Comparison of ENCODE assay signal across 21 cellular contexts in genomic region chr2:134518101-134518500, GRCh38.
"Had no signal": no experiment of that assay in that cellular context is flagged by ENCODE, and none has a peak within 500 bp of the region (broad histone marks: within the 10 kb centered on the region; RNA-seq: fewer than 3 reads in every experiment).

No MANE protein-coding gene starts in this region.

- H3K9me3 ChIP-seq: Peyer's patch, SJSA1, SK-N-SH had no signal

- H3K4me3 ChIP-seq: Peyer's patch, SJSA1 had no signal

- H3K4me1 ChIP-seq: Peyer's patch, SJSA1 had no signal

- DNase-seq: IMR-90, Karpas-422, KG1, MM.1S, NCI-H1092 treated with DMSO at 0.1 percent for 48 hours, NCI-H1436, NCI-H187, NCI-H2029, NCI-H2081 treated with DMSO at 0.1 percent for 48 hours, NCI-H2227 treated with DMSO at 0.1 percent for 48 hours, NCI-H524 treated with DMSO at 0.1 percent for 48 hours, NCI-H69, NCI-H774, Peyer's patch, Right ventricle myocardium superior, RPMI8226, SIG-M5, SK-N-SH, SW 1271, T-cell had no signal

- H3K27ac ChIP-seq: Peyer's patch, SJSA1 had no signal

- H3K4me2 ChIP-seq: SK-N-SH had no signal

- H3K27me3 ChIP-seq: Peyer's patch had no signal

- H3K9me2 ChIP-seq: SK-N-SH had no signal

- H3K36me3 ChIP-seq: Peyer's patch, SJSA1 had no signal
